Comparison of ENCODE assay signal across 25 cellular contexts in the genomic region with DNA sequence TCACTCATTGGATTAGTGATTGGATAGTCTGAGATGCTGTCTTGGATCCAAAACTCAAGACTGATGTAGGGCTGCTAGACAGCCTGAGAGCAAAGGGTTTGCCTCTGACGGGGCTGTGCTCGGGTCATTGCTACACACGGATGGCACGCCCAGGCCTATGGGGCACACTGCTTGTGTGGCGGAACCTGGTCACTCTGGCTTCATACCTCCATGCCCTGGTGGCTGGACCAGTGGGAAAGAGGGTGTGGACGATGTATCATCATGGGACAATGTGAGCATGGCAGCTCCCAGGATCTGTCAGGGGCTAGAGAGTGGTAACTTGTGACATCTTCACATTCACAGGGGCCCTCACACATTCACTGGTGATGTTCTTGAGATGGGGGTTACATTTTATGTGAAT. TPM values are rescaled to one million over a fixed set of nuclear protein-coding genes. Genes with fewer than 3 reads are reported as not detected.
"Had no signal": no experiment of that assay in that cellular context is flagged by ENCODE, and none has a peak within 500 bp of the region (broad histone marks: within the 10 kb centered on the region; RNA-seq: fewer than 3 reads in every experiment).

No MANE protein-coding gene starts in this region.

- H3K27me3 ChIP-seq: foreskin keratinocyte, uterus had no signal

- FAIRE-seq: colon, islet of Langerhans had no signal

- H3K27ac ChIP-seq: dorsolateral prefrontal cortex, esophagus muscularis mucosa, gastroesophageal sphincter, heart right ventricle, left lung, neutrophil, prostate gland, sigmoid colon, suprapubic skin, upper lobe of right lung, uterus had no signal

- H3K36me3 Mint-ChIP-seq: mesothelial cell of epicardium; natural killer cell treated with Interleukin-12 subunit alpha and Interleukin-12 subunit beta and Interleukin-15 and Interleukin-18, amount 100 ng/mL, for 72 hours; stimulated activated memory B cell treated with anti-CD40 and anti-IgM and Interleukin-4, amounts not matched to agents 10 μg/mL and 1 μg/mL and 100 μg/mL, for 72 hours had no signal

- H3K4me1 Mint-ChIP-seq: mesothelial cell of epicardium; naive B cell; stimulated activated memory B cell treated with anti-CD40 and anti-IgM and Interleukin-4, amounts not matched to agents 10 μg/mL and 1 μg/mL and 100 μg/mL, for 72 hours had no signal

- H3K4me1 ChIP-seq: esophagus muscularis mucosa, gastroesophageal sphincter, heart right ventricle, left lung, prostate gland, sigmoid colon, suprapubic skin, upper lobe of right lung, uterus had no signal

- DNase-seq: hippocampal formation, sigmoid colon, uterus had no signal

- H3K4me3 ChIP-seq: dorsolateral prefrontal cortex, esophagus muscularis mucosa, gastroesophageal sphincter, heart right ventricle, left lung, mucosa of descending colon, prostate gland, sigmoid colon, suprapubic skin, transverse colon, upper lobe of right lung, uterus had no signal

- H3K9me3 ChIP-seq: left lung, mucosa of descending colon, neutrophil, prostate gland, sigmoid colon, suprapubic skin, transverse colon, upper lobe of right lung, uterus had no signal

- H3K9me3 Mint-ChIP-seq: natural killer cell treated with Interleukin-12 subunit alpha and Interleukin-12 subunit beta and Interleukin-15 and Interleukin-18, amount 100 ng/mL, for 72 hours; neural crest cell; stimulated activated memory B cell treated with anti-CD40 and anti-IgM and Interleukin-4, amounts not matched to agents 10 μg/mL and 1 μg/mL and 100 μg/mL, for 72 hours; stimulated activated naive CD8-positive, alpha-beta T cell treated with anti-CD3 and anti-CD28 coated beads, Interleukin-15, Interleukin-2, amounts not matched to agents 100 ng/mL and 50 ng/mL, for 24 hours had no signal

- H3K36me3 ChIP-seq: esophagus muscularis mucosa, gastroesophageal sphincter, heart right ventricle, left lung, neutrophil, prostate gland, sigmoid colon, suprapubic skin, transverse colon, upper lobe of right lung, uterus had no signal

- H3K4me3 Mint-ChIP-seq: mesothelial cell of epicardium; natural killer cell treated with Interleukin-12 subunit alpha and Interleukin-12 subunit beta and Interleukin-15 and Interleukin-18, amount 100 ng/mL, for 72 hours; neural crest cell; stimulated activated memory B cell treated with anti-CD40 and anti-IgM and Interleukin-4, amounts not matched to agents 10 μg/mL and 1 μg/mL and 100 μg/mL, for 72 hours; stimulated activated naive CD8-positive, alpha-beta T cell treated with anti-CD3 and anti-CD28 coated beads, Interleukin-15, Interleukin-2, amounts not matched to agents 100 ng/mL and 50 ng/mL, for 24 hours had no signal

- H3K27ac Mint-ChIP-seq: mesothelial cell of epicardium; naive B cell; natural killer cell treated with Interleukin-12 subunit alpha and Interleukin-12 subunit beta and Interleukin-15 and Interleukin-18, amount 100 ng/mL, for 72 hours; stimulated activated memory B cell treated with anti-CD40 and anti-IgM and Interleukin-4, amounts not matched to agents 10 μg/mL and 1 μg/mL and 100 μg/mL, for 72 hours; stimulated activated naive CD8-positive, alpha-beta T cell treated with anti-CD3 and anti-CD28 coated beads, Interleukin-15, Interleukin-2, amounts not matched to agents 100 ng/mL and 50 ng/mL, for 24 hours had no signal

- ATAC-seq: gastroesophageal sphincter had no signal

RNA-seq across cellular contexts. Expression of a gene that starts 41.5 kb away (rescaled TPM):
- total RNA-seq: fibroblast of lung, foreskin keratinocyte, lower leg skin, mucosa of descending colon, transverse colon had no signal
- polyA plus RNA-seq: fibroblast of lung, foreskin keratinocyte, heart right ventricle had no signal
